1 cellular context compared by ENCODE assay signal in the genomic region with DNA sequence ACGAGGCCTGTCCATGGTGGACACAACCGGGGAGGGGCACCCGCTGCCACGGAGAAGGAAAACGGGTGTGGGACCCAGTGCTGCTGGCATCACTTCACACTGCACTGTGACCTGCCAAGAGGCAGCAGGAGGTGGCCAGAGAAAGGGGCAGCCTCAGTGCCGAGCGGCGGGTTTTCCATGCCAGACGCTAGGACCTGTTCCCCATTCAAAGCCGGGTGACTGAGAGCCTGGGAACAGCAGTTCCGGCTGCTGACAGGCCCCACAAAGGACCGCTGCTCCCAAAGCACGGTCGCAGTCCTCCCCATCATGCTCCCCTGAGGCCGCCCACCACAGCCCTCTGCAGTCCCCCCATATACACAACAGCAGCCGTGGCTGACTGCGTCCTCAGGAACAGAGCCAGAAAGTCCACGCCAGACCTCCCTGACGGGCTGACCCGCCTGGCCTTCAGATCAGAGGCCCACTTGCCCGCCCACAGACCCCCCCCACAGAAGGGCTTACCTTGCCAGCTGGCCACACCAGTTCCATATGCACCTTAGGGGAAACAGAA.
TF ChIP-seq lines count a peak whose summit lies in the region.

No MANE protein-coding gene starts in this region.

TF ChIP-seq in H1, 55 proteins besides CTCF, POLR2A, EP300 and RAD21:
- TF ChIP-seq MAFK (IDR thresholded peaks at IDR 0.05; ENCODE audit: low read depth, low read length) (no peak), POLR2AphosphoS5 (IDR thresholded peaks at IDR 0.05; ENCODE audit: low read depth, low read length) (no peak), KDM1A (IDR thresholded peaks at IDR 0.05; ENCODE audit: borderline replicate concordance, low read length) (no peak), EZH2 (IDR thresholded peaks at IDR 0.05; ENCODE audit: low read depth, low read length, severe bottlenecking) (no peak), CREB1 (IDR thresholded peaks at IDR 0.05) (no peak), SIN3A (conservative IDR thresholded peaks at IDR 0.05 in 1 of 2, IDR thresholded peaks at IDR 0.05 in 1 of 2; ENCODE audit: low read depth in 1 of 2, low read length in 2 of 2) (no peak), ZNF274 (IDR thresholded peaks at IDR 0.05; ENCODE audit: borderline replicate concordance, extremely low read depth, low read length) (no peak), PHF8 (conservative IDR thresholded peaks at IDR 0.05; ENCODE audit: low read depth, low read length) (no peak), CBX5 (IDR thresholded peaks at IDR 0.05; ENCODE audit: low read depth, low read length) (no peak), HDAC6 (IDR thresholded peaks at IDR 0.05; ENCODE audit: low read depth, low read length) (no peak), SP4 (IDR thresholded peaks at IDR 0.05; ENCODE audit: low read length) (no peak), YY1 (IDR thresholded peaks at IDR 0.05; ENCODE audit: low read depth, low read length) (no peak), SIRT6 (IDR thresholded peaks at IDR 0.05; ENCODE audit: low read length) (no peak), KDM5A (IDR thresholded peaks at IDR 0.05; ENCODE audit: low read length) (no peak), BACH1 (IDR thresholded peaks at IDR 0.05; ENCODE audit: low read length) (no peak)
- TF ChIP-seq, protein P1, sequence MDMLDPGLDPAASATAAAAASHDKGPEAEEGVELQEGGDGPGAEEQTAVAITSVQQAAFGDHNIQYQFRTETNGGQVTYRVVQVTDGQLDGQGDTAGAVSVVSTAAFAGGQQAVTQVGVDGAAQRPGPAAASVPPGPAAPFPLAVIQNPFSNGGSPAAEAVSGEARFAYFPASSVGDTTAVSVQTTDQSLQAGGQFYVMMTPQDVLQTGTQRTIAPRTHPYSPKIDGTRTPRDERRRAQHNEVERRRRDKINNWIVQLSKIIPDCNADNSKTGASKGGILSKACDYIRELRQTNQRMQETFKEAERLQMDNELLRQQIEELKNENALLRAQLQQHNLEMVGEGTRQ (IDR thresholded peaks at IDR 0.05; ENCODE audit: low read length): no peak
- TF ChIP-seq, protein P2, sequence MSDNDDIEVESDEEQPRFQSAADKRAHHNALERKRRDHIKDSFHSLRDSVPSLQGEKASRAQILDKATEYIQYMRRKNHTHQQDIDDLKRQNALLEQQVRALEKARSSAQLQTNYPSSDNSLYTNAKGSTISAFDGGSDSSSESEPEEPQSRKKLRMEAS (IDR thresholded peaks at IDR 0.05): no peak
- TF ChIP-seq, protein P3, sequence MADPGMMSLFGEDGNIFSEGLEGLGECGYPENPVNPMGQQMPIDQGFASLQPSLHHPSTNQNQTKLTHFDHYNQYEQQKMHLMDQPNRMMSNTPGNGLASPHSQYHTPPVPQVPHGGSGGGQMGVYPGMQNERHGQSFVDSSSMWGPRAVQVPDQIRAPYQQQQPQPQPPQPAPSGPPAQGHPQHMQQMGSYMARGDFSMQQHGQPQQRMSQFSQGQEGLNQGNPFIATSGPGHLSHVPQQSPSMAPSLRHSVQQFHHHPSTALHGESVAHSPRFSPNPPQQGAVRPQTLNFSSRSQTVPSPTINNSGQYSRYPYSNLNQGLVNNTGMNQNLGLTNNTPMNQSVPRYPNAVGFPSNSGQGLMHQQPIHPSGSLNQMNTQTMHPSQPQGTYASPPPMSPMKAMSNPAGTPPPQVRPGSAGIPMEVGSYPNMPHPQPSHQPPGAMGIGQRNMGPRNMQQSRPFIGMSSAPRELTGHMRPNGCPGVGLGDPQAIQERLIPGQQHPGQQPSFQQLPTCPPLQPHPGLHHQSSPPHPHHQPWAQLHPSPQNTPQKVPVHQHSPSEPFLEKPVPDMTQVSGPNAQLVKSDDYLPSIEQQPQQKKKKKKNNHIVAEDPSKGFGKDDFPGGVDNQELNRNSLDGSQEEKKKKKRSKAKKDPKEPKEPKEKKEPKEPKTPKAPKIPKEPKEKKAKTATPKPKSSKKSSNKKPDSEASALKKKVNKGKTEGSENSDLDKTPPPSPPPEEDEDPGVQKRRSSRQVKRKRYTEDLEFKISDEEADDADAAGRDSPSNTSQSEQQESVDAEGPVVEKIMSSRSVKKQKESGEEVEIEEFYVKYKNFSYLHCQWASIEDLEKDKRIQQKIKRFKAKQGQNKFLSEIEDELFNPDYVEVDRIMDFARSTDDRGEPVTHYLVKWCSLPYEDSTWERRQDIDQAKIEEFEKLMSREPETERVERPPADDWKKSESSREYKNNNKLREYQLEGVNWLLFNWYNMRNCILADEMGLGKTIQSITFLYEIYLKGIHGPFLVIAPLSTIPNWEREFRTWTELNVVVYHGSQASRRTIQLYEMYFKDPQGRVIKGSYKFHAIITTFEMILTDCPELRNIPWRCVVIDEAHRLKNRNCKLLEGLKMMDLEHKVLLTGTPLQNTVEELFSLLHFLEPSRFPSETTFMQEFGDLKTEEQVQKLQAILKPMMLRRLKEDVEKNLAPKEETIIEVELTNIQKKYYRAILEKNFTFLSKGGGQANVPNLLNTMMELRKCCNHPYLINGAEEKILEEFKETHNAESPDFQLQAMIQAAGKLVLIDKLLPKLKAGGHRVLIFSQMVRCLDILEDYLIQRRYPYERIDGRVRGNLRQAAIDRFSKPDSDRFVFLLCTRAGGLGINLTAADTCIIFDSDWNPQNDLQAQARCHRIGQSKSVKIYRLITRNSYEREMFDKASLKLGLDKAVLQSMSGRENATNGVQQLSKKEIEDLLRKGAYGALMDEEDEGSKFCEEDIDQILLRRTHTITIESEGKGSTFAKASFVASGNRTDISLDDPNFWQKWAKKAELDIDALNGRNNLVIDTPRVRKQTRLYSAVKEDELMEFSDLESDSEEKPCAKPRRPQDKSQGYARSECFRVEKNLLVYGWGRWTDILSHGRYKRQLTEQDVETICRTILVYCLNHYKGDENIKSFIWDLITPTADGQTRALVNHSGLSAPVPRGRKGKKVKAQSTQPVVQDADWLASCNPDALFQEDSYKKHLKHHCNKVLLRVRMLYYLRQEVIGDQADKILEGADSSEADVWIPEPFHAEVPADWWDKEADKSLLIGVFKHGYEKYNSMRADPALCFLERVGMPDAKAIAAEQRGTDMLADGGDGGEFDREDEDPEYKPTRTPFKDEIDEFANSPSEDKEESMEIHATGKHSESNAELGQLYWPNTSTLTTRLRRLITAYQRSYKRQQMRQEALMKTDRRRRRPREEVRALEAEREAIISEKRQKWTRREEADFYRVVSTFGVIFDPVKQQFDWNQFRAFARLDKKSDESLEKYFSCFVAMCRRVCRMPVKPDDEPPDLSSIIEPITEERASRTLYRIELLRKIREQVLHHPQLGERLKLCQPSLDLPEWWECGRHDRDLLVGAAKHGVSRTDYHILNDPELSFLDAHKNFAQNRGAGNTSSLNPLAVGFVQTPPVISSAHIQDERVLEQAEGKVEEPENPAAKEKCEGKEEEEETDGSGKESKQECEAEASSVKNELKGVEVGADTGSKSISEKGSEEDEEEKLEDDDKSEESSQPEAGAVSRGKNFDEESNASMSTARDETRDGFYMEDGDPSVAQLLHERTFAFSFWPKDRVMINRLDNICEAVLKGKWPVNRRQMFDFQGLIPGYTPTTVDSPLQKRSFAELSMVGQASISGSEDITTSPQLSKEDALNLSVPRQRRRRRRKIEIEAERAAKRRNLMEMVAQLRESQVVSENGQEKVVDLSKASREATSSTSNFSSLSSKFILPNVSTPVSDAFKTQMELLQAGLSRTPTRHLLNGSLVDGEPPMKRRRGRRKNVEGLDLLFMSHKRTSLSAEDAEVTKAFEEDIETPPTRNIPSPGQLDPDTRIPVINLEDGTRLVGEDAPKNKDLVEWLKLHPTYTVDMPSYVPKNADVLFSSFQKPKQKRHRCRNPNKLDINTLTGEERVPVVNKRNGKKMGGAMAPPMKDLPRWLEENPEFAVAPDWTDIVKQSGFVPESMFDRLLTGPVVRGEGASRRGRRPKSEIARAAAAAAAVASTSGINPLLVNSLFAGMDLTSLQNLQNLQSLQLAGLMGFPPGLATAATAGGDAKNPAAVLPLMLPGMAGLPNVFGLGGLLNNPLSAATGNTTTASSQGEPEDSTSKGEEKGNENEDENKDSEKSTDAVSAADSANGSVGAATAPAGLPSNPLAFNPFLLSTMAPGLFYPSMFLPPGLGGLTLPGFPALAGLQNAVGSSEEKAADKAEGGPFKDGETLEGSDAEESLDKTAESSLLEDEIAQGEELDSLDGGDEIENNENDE (IDR thresholded peaks at IDR 0.05; ENCODE audit: insufficient replicate concordance, low read length): no peak
- TF ChIP-seq, protein P4, sequence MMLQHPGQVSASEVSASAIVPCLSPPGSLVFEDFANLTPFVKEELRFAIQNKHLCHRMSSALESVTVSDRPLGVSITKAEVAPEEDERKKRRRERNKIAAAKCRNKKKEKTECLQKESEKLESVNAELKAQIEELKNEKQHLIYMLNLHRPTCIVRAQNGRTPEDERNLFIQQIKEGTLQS (IDR thresholded peaks at IDR 0.05; ENCODE audit: insufficient read depth, low read depth, low read length): no peak
- TF ChIP-seq, protein P5, sequence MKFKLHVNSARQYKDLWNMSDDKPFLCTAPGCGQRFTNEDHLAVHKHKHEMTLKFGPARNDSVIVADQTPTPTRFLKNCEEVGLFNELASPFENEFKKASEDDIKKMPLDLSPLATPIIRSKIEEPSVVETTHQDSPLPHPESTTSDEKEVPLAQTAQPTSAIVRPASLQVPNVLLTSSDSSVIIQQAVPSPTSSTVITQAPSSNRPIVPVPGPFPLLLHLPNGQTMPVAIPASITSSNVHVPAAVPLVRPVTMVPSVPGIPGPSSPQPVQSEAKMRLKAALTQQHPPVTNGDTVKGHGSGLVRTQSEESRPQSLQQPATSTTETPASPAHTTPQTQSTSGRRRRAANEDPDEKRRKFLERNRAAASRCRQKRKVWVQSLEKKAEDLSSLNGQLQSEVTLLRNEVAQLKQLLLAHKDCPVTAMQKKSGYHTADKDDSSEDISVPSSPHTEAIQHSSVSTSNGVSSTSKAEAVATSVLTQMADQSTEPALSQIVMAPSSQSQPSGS (IDR thresholded peaks at IDR 0.05; ENCODE audit: low read length): no peak
